Comparison of ENCODE assay signal across 1 cellular context in genomic region chr11:118924591-118925585, GRCh38.
TF ChIP-seq lines count a peak whose summit lies in the region.

No MANE protein-coding gene starts in this region.

TF ChIP-seq in HEK293, 187 proteins besides CTCF, POLR2A, EP300 and RAD21 (continued from another document):
- TF ChIP-seq ZNF26 (tag by site-specific recombination; IDR thresholded peaks at IDR 0.05) (no peak), TCF7L2 (IDR thresholded peaks at IDR 0.05; ENCODE audit: borderline replicate concordance, low read depth, low read length) (peak; percentile 67; the same call in 1 of the 2 replicates), ZNF335 (tag by site-specific recombination; conservative IDR thresholded peaks at IDR 0.05) (peak; percentile 97), GLIS1 (tag by site-specific recombination; IDR thresholded peaks at IDR 0.05) (peak; percentile 38; the same call in 1 of the 2 replicates), ZNF37A (tag by site-specific recombination; IDR thresholded peaks at IDR 0.05) (no peak), KLF9 (tag by site-specific recombination; IDR thresholded peaks at IDR 0.05; ENCODE audit: low read depth) (peak; percentile 51; the same call in 1 of the 2 replicates), GFI1B (tag by site-specific recombination; IDR thresholded peaks at IDR 0.05) (no peak), ZBTB21 (tag by site-specific recombination; IDR thresholded peaks at IDR 0.05) (no peak), ZFP37 (tag by site-specific recombination; IDR thresholded peaks at IDR 0.05) (no peak), IKZF3 (tag by site-specific recombination; IDR thresholded peaks at IDR 0.05) (no peak), SP3 (tag by site-specific recombination; IDR thresholded peaks at IDR 0.05) (peak; percentile 62), ZBTB20 (tag by site-specific recombination; IDR thresholded peaks at IDR 0.05) (peak; percentile 83; the same call in 1 of the 2 replicates), PRDM10 (tag by site-specific recombination; IDR thresholded peaks at IDR 0.05) (peak; percentile 86), ZNF830 (tag by site-specific recombination; IDR thresholded peaks at IDR 0.05; ENCODE audit: low read depth) (no peak), ZNF76 (tag by site-specific recombination; IDR thresholded peaks at IDR 0.05; ENCODE audit: borderline replicate concordance, low read depth) (peak; percentile 85), ZNF560 (tag by site-specific recombination; IDR thresholded peaks at IDR 0.05; ENCODE audit: borderline replicate concordance) (no peak), ZBTB17 (tag by site-specific recombination; IDR thresholded peaks at IDR 0.05) (peak; percentile 80)
- TF ChIP-seq, protein P1, sequence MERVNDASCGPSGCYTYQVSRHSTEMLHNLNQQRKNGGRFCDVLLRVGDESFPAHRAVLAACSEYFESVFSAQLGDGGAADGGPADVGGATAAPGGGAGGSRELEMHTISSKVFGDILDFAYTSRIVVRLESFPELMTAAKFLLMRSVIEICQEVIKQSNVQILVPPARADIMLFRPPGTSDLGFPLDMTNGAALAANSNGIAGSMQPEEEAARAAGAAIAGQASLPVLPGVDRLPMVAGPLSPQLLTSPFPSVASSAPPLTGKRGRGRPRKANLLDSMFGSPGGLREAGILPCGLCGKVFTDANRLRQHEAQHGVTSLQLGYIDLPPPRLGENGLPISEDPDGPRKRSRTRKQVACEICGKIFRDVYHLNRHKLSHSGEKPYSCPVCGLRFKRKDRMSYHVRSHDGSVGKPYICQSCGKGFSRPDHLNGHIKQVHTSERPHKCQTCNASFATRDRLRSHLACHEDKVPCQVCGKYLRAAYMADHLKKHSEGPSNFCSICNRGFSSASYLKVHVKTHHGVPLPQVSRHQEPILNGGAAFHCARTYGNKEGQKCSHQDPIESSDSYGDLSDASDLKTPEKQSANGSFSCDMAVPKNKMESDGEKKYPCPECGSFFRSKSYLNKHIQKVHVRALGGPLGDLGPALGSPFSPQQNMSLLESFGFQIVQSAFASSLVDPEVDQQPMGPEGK (tag by site-specific recombination; IDR thresholded peaks at IDR 0.05): peak; percentile 63
- TF ChIP-seq, protein P2, sequence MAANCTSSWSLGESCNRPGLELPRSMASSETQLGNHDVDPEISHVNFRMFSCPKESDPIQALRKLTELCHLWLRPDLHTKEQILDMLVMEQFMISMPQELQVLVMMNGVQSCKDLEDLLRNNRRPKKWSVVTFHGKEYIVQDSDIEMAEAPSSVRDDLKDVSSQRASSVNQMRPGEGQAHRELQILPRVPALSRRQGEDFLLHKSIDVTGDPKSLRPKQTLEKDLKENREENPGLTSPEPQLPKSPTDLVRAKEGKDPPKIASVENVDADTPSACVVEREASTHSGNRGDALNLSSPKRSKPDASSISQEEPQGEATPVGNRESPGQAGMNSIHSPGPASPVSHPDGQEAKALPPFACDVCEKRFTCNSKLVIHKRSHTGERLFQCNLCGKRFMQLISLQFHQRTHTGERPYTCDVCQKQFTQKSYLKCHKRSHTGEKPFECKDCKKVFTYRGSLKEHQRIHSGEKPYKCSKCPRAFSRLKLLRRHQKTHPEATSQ (tag by site-specific recombination; IDR thresholded peaks at IDR 0.05): no peak
TF ChIP-seq in HEK293: peak in this region for 17.
